In the genomic region with DNA sequence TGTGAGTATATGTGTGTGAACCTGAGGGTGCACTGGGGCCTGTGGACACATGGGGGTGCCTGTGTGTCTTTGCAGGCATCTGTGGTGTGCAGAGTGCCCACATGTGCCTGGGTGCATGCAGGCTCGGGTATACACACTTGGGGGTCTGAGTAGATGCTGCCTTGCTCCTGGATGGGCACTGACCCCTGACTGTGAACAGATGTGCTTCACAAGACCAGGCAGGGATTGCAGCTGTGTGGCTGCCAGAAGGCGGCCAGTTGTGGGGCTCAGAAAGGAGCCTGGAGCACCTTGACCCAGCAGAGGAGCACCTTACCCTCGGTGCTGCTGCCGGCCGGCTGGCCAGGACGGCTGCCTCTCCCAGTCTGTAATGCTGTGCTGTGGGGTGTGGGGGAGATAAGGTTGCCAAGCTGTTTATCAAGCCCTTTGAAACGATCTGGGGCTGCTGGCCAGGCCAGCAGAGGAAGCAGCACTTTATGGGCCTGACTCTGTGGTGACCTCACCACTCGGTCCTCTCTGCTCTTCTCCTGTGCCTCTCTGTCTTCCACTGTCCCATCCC, we compare ENCODE assay signal across 1 cellular context.
A peak's percentile ranks its signal among the peaks of the same experiment; 100 is the strongest.
TF ChIP-seq lines count a peak whose summit lies in the region.

No MANE protein-coding gene starts in this region.

TF ChIP-seq in K562, 482 proteins besides CTCF, POLR2A, EP300 and RAD21 (continued from another document and continues in another):
- TF ChIP-seq, protein P1, sequence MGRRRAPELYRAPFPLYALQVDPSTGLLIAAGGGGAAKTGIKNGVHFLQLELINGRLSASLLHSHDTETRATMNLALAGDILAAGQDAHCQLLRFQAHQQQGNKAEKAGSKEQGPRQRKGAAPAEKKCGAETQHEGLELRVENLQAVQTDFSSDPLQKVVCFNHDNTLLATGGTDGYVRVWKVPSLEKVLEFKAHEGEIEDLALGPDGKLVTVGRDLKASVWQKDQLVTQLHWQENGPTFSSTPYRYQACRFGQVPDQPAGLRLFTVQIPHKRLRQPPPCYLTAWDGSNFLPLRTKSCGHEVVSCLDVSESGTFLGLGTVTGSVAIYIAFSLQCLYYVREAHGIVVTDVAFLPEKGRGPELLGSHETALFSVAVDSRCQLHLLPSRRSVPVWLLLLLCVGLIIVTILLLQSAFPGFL (CRISPR knock-in tag; IDR thresholded peaks at IDR 0.05) = no peak
- TF ChIP-seq HCFC1 (IDR thresholded peaks at IDR 0.05; ENCODE audit: low read depth, low read length) (no peak), MTA3 (IDR thresholded peaks at IDR 0.05; ENCODE audit: borderline replicate concordance) (peak; percentile 63), TRIM28 (IDR thresholded peaks at IDR 0.05) (no peak), CREM (IDR thresholded peaks at IDR 0.05; ENCODE audit: low read depth) (peak; percentile 48), NFYB (IDR thresholded peaks at IDR 0.05; ENCODE audit: extremely low read depth, insufficient read length) (no peak), FOS (IDR thresholded peaks at IDR 0.05; ENCODE audit: extremely low read depth, insufficient read length) (no peak), ZBTB17 (CRISPR knock-in tag; IDR thresholded peaks at IDR 0.05) (0 out of 2 replicates have a peak, but pooled peaks have one; percentile 18), DPF2 (IDR thresholded peaks at IDR 0.05) (peak; percentile 88), PHF21A (IDR thresholded peaks at IDR 0.05; ENCODE audit: borderline replicate concordance, low read depth) (0 out of 2 replicates have a peak, but pooled peaks have one; percentile 35), MECOM (CRISPR knock-in tag; IDR thresholded peaks at IDR 0.05) (peak; percentile 68; the same call in 1 of the 2 replicates), SMARCC2 (IDR thresholded peaks at IDR 0.05; ENCODE audit: low read depth) (no peak), HDAC3 (IDR thresholded peaks at IDR 0.05; ENCODE audit: borderline replicate concordance, partially characterized antibody) (peak; percentile 5), NELFE (IDR thresholded peaks at IDR 0.05; ENCODE audit: insufficient read depth, insufficient read length) (no peak), ZNF699 (CRISPR knock-in tag; IDR thresholded peaks at IDR 0.05; ENCODE audit: insufficient replicate concordance) (no peak), ZNF175 (CRISPR knock-in tag; IDR thresholded peaks at IDR 0.05; ENCODE audit: low read depth) (0 out of 2 replicates have a peak, but pooled peaks have one; percentile 30), ZFPM2 (CRISPR knock-in tag; IDR thresholded peaks at IDR 0.05) (no peak), ZZZ3 (IDR thresholded peaks at IDR 0.05) (no peak), ZNF263 (CRISPR knock-in tag; IDR thresholded peaks at IDR 0.05; ENCODE audit: borderline replicate concordance) (peak; percentile 98), PHF8 (IDR thresholded peaks at IDR 0.05; ENCODE audit: borderline replicate concordance, low read length) (no peak), KDM5B (IDR thresholded peaks at IDR 0.05; ENCODE audit: insufficient replicate concordance, low read depth, low read length) (no peak), ZFP36 (IDR thresholded peaks at IDR 0.05; ENCODE audit: low read depth, low read length, partially characterized antibody) (peak; percentile 20), MYBL2 (IDR thresholded peaks at IDR 0.05; ENCODE audit: low read depth) (no peak), MYBL2 (CRISPR knock-in tag; IDR thresholded peaks at IDR 0.05; ENCODE audit: borderline replicate concordance) (no peak), FOSL1 (tag; conservative IDR thresholded peaks at IDR 0.05) (peak; percentile 35; the same call in 1 of the 2 replicates), ZBTB7A (IDR thresholded peaks at IDR 0.05; ENCODE audit: borderline replicate concordance, control insufficient read depth, low read depth, low read length) (peak; percentile 41; the same call in 1 of the 2 replicates), ZNF551 (CRISPR knock-in tag; IDR thresholded peaks at IDR 0.05) (no peak), STAT5A (IDR thresholded peaks at IDR 0.05; ENCODE audit: borderline replicate concordance, low read length) (peak; percentile 73; the same call in 1 of the 2 replicates), RCOR1 (IDR thresholded peaks at IDR 0.05; ENCODE audit: borderline replicate concordance in 1 of 2, low read depth in 2 of 2, low read length in 2 of 2) (peak in 1 of 2 experiments; percentile 90; a peak in 2 of 4 replicates), BCOR (IDR thresholded peaks at IDR 0.05) (peak; percentile 59; the same call in 1 of the 2 replicates), CC2D1A (IDR thresholded peaks at IDR 0.05) (peak; percentile 70; the same call in 1 of the 2 replicates), KDM1A (IDR thresholded peaks at IDR 0.05) (peak in 1 of 2 experiments; percentile 46; a peak in 2 of 4 replicates), NR3C1 (CRISPR knock-in tag; IDR thresholded peaks at IDR 0.05) (no peak), ZNF830 (CRISPR knock-in tag; IDR thresholded peaks at IDR 0.05) (no peak), CTBP1 (IDR thresholded peaks at IDR 0.05; ENCODE audit: borderline replicate concordance) (peak; percentile 86; the same call in 1 of the 2 replicates), ARID1B (IDR thresholded peaks at IDR 0.05) (peak; percentile 92), LARP7 (IDR thresholded peaks at IDR 0.05) (no peak), HDAC2 (IDR thresholded peaks at IDR 0.05) (peak; percentile 54; the same call in 1 of the 2 replicates), ESRRB (CRISPR knock-in tag; IDR thresholded peaks at IDR 0.05; ENCODE audit: borderline replicate concordance) (no peak), EP400 (IDR thresholded peaks at IDR 0.05) (no peak)
- TF ChIP-seq, protein P2, sequence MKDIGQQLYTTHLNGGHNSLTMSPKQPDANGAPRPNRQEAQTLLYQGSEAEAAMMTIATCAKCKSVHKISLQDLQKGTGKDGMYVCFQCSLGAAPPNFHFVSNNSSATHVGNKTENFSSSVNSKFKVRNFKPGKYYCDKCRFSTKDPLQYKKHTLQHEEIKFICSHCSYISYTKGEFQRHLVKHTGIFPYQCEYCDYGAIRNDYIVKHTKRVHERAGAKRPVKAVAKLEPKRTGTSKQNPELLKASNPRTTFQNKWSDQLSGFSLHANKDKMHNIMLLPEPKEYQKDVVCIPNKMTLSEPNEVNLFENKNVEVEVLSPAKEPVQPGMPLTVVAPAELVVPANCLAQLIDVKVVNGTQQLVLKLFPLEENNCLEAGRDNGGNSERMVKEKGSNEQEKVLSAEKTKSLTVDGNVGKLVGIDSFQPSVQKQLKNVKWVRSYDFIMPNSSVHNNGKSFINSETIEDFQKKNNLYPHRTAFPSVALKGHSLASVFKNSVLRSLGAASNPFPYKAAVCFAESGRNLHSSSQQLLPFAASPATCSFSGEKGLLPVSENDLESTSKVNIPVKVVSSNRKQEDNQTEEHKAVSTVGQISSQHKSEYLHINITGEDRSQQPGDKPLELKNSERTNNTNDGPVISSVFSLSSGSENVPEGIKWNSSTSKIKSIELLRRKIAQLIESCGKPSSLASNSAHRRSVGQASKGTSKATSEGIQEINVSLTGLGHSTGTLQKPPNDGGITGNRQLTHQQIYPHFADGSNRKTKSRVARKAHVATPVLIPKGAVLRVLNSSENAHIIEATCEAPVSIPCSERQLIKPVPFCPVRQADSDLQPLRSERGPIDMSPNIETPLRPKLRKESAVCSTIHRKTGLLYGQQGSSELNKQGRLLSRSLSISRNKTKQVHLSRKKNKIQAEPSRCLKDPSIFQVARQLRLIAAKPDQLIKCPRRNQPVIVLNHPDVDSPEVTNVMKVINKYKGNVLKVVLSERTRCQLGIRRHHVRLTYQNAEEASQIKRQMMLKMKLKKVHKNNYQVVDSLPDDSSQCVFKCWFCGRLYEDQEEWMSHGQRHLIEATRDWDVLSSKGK (CRISPR knock-in tag; IDR thresholded peaks at IDR 0.05) = no peak
- TF ChIP-seq, protein P3, sequence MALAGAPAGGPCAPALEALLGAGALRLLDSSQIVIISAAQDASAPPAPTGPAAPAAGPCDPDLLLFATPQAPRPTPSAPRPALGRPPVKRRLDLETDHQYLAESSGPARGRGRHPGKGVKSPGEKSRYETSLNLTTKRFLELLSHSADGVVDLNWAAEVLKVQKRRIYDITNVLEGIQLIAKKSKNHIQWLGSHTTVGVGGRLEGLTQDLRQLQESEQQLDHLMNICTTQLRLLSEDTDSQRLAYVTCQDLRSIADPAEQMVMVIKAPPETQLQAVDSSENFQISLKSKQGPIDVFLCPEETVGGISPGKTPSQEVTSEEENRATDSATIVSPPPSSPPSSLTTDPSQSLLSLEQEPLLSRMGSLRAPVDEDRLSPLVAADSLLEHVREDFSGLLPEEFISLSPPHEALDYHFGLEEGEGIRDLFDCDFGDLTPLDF (CRISPR knock-in tag; IDR thresholded peaks at IDR 0.05) = 0 out of 2 replicates have a peak, but pooled peaks have one; percentile 26
- TF ChIP-seq, protein P4, sequence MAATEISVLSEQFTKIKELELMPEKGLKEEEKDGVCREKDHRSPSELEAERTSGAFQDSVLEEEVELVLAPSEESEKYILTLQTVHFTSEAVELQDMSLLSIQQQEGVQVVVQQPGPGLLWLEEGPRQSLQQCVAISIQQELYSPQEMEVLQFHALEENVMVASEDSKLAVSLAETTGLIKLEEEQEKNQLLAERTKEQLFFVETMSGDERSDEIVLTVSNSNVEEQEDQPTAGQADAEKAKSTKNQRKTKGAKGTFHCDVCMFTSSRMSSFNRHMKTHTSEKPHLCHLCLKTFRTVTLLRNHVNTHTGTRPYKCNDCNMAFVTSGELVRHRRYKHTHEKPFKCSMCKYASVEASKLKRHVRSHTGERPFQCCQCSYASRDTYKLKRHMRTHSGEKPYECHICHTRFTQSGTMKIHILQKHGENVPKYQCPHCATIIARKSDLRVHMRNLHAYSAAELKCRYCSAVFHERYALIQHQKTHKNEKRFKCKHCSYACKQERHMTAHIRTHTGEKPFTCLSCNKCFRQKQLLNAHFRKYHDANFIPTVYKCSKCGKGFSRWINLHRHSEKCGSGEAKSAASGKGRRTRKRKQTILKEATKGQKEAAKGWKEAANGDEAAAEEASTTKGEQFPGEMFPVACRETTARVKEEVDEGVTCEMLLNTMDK (IDR thresholded peaks at IDR 0.05; ENCODE audit: borderline replicate concordance, insufficient read depth, low read depth, low read length, poor library complexity, severe bottlenecking) = no peak
- TF ChIP-seq, protein P5, sequence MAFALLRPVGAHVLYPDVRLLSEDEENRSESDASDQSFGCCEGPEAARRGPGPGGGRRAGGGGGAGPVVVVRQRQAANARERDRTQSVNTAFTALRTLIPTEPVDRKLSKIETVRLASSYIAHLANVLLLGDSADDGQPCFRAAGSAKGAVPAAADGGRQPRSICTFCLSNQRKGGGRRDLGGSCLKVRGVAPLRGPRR (CRISPR knock-in tag; IDR thresholded peaks at IDR 0.05) = no peak
- TF ChIP-seq, protein P6, sequence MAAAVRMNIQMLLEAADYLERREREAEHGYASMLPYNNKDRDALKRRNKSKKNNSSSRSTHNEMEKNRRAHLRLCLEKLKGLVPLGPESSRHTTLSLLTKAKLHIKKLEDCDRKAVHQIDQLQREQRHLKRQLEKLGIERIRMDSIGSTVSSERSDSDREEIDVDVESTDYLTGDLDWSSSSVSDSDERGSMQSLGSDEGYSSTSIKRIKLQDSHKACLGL (CRISPR knock-in tag; IDR thresholded peaks at IDR 0.05; ENCODE audit: borderline replicate concordance, poor library complexity, severe bottlenecking) = no peak
- TF ChIP-seq, protein P7, sequence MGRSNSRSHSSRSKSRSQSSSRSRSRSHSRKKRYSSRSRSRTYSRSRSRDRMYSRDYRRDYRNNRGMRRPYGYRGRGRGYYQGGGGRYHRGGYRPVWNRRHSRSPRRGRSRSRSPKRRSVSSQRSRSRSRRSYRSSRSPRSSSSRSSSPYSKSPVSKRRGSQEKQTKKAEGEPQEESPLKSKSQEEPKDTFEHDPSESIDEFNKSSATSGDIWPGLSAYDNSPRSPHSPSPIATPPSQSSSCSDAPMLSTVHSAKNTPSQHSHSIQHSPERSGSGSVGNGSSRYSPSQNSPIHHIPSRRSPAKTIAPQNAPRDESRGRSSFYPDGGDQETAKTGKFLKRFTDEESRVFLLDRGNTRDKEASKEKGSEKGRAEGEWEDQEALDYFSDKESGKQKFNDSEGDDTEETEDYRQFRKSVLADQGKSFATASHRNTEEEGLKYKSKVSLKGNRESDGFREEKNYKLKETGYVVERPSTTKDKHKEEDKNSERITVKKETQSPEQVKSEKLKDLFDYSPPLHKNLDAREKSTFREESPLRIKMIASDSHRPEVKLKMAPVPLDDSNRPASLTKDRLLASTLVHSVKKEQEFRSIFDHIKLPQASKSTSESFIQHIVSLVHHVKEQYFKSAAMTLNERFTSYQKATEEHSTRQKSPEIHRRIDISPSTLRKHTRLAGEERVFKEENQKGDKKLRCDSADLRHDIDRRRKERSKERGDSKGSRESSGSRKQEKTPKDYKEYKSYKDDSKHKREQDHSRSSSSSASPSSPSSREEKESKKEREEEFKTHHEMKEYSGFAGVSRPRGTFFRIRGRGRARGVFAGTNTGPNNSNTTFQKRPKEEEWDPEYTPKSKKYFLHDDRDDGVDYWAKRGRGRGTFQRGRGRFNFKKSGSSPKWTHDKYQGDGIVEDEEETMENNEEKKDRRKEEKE (IDR thresholded peaks at IDR 0.05; ENCODE audit: borderline replicate concordance in 1 of 2, control insufficient read depth in 1 of 2, low read depth in 2 of 2, low read length in 1 of 2) = 0 out of 4 replicates have a peak, but pooled peaks of 1 of the 2 experiments have one; percentile 42
- TF ChIP-seq, protein P8, sequence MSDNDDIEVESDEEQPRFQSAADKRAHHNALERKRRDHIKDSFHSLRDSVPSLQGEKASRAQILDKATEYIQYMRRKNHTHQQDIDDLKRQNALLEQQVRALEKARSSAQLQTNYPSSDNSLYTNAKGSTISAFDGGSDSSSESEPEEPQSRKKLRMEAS (CRISPR knock-in tag; IDR thresholded peaks at IDR 0.05) = peak; percentile 42; the same call in 1 of the 2 replicates
- TF ChIP-seq, protein P9, sequence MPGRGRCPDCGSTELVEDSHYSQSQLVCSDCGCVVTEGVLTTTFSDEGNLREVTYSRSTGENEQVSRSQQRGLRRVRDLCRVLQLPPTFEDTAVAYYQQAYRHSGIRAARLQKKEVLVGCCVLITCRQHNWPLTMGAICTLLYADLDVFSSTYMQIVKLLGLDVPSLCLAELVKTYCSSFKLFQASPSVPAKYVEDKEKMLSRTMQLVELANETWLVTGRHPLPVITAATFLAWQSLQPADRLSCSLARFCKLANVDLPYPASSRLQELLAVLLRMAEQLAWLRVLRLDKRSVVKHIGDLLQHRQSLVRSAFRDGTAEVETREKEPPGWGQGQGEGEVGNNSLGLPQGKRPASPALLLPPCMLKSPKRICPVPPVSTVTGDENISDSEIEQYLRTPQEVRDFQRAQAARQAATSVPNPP (IDR thresholded peaks at IDR 0.05; ENCODE audit: borderline replicate concordance, insufficient read depth, insufficient read length) = no peak
- TF ChIP-seq, protein P10, sequence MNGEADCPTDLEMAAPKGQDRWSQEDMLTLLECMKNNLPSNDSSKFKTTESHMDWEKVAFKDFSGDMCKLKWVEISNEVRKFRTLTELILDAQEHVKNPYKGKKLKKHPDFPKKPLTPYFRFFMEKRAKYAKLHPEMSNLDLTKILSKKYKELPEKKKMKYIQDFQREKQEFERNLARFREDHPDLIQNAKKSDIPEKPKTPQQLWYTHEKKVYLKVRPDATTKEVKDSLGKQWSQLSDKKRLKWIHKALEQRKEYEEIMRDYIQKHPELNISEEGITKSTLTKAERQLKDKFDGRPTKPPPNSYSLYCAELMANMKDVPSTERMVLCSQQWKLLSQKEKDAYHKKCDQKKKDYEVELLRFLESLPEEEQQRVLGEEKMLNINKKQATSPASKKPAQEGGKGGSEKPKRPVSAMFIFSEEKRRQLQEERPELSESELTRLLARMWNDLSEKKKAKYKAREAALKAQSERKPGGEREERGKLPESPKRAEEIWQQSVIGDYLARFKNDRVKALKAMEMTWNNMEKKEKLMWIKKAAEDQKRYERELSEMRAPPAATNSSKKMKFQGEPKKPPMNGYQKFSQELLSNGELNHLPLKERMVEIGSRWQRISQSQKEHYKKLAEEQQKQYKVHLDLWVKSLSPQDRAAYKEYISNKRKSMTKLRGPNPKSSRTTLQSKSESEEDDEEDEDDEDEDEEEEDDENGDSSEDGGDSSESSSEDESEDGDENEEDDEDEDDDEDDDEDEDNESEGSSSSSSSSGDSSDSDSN (IDR thresholded peaks at IDR 0.05; ENCODE audit: borderline replicate concordance in 1 of 2, low read depth in 2 of 2, low read length in 2 of 2) = peak in 1 of 2 experiments; percentile 59; a peak in 1 of 4 replicates
